ENCODE assay signal across 8 cellular contexts in genomic region chr2:46985512-46985911, GRCh38. TPM values are rescaled to one million over a fixed set of nuclear protein-coding genes. Genes with fewer than 3 reads are reported as not detected.
A peak's percentile ranks its signal among the peaks of the same experiment; 100 is the strongest.
DNase-seq lines count a peak whose midpoint lies in the region; ATAC-seq and TF ChIP-seq lines count a peak whose summit lies in the region.

No MANE protein-coding gene starts in this region.

- no peak for TF ChIP-seq POLR2A in right lobe of liver (IDR thresholded peaks at IDR 0.05)

- H3K27me3 ChIP-seq in thymus (ENCODE audit: control insufficient read depth, insufficient read depth) (no peaks in the 10 kb centered on the region), right lobe of liver (no peaks in the 10 kb centered on the region)

- H3K36me3 ChIP-seq in thymus (ENCODE audit: control insufficient read depth, insufficient read depth), result peaks cover 63% of the 10 kb centered on the region
- H3K36me3 ChIP-seq in right lobe of liver, result no peaks in the 10 kb centered on the region

- H3K4me1 ChIP-seq in thymus (ENCODE audit: control insufficient read depth, insufficient read depth, low read length) (peaks cover 50% of the 10 kb centered on the region), right lobe of liver (peaks cover 0 to 31% (median 11%) of the 10 kb centered on the region in 4 donors)

- peaks cover 9% of the 10 kb centered on the region for H3K36me3 Mint-ChIP-seq in T-cell

- peak overlapping the region; percentile 48 to 66 (median 50) for H3K4me3 Mint-ChIP-seq in T-cell

- peak; percentile 75 for DNase-seq in CD1c-positive myeloid dendritic cell (ENCODE audit: extremely low spot score)
- no peak for DNase-seq in T-cell
- DNase-seq in glomerular visceral epithelial cell (ENCODE audit: extremely low spot score), result peak; percentile 27
- DNase-seq in mucosa of gallbladder (ENCODE audit: low spot score), result no peak
- DNase-seq in NCI-H187 treated with DMSO at 0.1 percent for 48 hours (lab: John Stamatoyannopoulos, UW), result no peak
- no peak for DNase-seq in right lobe of liver

- no peaks in the 10 kb centered on the region for H3K27me3 Mint-ChIP-seq in T-cell

- H3K4me3 ChIP-seq in thymus (ENCODE audit: low read length), result no peak overlapping the region
- H3K4me3 ChIP-seq in right lobe of liver, result no peak overlapping the region

- intact Hi-C loops in right lobe of liver (cut with DNase I), result no loop called here

- H3K27ac ChIP-seq in thymus (ENCODE audit: low read depth), result peak overlapping the region; percentile 64
- H3K27ac ChIP-seq in right lobe of liver, result peak overlapping the region in 1 of 3 donors; percentile 40

- no peaks in the 10 kb centered on the region for H3K9me3 Mint-ChIP-seq in T-cell

- TF ChIP-seq CTCF in right lobe of liver (IDR thresholded peaks at IDR 0.05), result no peak

- H3K4me1 Mint-ChIP-seq in T-cell, result peaks cover 40 to 63% (median 42%) of the 10 kb centered on the region in 3 donors

- WGBS in thymus, result 73% methylated on average over 2 of the region's 2 CpGs
- WGBS in right lobe of liver (ENCODE audit: insufficient coverage, low coverage, low lambda C conversion rate, missing lambda C conversion rate), result 33% methylated on average over 1 of the region's 2 CpGs

- CTCF ChIA-PET in T-cell (lab: Charles Lee), result interaction anchor here (0.7 to 1.0 kb wide), 4 partner anchors 20 to 1120 kb away, joined by 3 to 5 read pairs (median 4); partner anchors contain the start of gene MSH2 (in 1 of the 2)

- H3K9me3 ChIP-seq in thymus (ENCODE audit: control insufficient read depth) (no peaks in the 10 kb centered on the region), right lobe of liver (no peaks in the 10 kb centered on the region)

- POLR2A ChIA-PET in T-cell (lab: Charles Lee), result no interaction called here

- H3K27ac Mint-ChIP-seq in T-cell, result peak overlapping the region; percentile 98 to 99

- ATAC-seq in GM21786 (IDR thresholded peaks at IDR 0.05; ENCODE audit: unreplicated experiment), result peak; percentile 25
- peak in 1 of 4 experiments; percentile 19 for ATAC-seq in T-cell (replicated peaks in 1 of 4)
- no peak for ATAC-seq in right lobe of liver

RNA-seq across cellular contexts. Expression of gene TTC7A, which starts 44.5 kb away (rescaled TPM):
- total RNA-seq in T-cell (10 to 100 TPM; 38.9 to 52.6 (median 43.7) TPM), mucosa of gallbladder (29.3 TPM), right lobe of liver (10 to 100 TPM in 2 of 6 experiments, 1 to 10 TPM in 4; 7.6 to 15.5 (median 9.8) TPM)
- 27.7 TPM for polyA plus RNA-seq in thymus

Comparison
In these comparisons a context has a peak if more than half of its experiments do, and no peak if none do; other contexts are left out.
1. DNase-seq: peak in CD1c-positive myeloid dendritic cell (single experiment) and glomerular visceral epithelial cell (single experiment); none in T-cell (0 of 34), mucosa of gallbladder (single experiment), NCI-H187 treated with DMSO at 0.1 percent for 48 hours (single experiment) and right lobe of liver (0 of 3).